In genomic region chr1:105641407-105641806, GRCh38 we compare ENCODE assay signal across 31 cellular contexts.
"Had no signal": no experiment of that assay in that cellular context is flagged by ENCODE, and none has a peak within 500 bp of the region (broad histone marks: within the 10 kb centered on the region; RNA-seq: fewer than 3 reads in every experiment).

No MANE protein-coding gene starts in this region.

- H3K9me3 Mint-ChIP-seq: activated CD4-positive, alpha-beta T cell treated with anti-CD3 and anti-CD28 coated beads, Interleukin-2, amount 10 ng/mL, durations not matched to agents 24 days and 14 days; nephron; stimulated activated memory B cell treated with anti-CD40 and anti-IgM and Interleukin-4, amounts not matched to agents 10 μg/mL and 1 μg/mL and 100 μg/mL, for 72 hours; type B pancreatic cell had no signal

- H3K27ac Mint-ChIP-seq: activated CD4-positive, alpha-beta memory T cell treated with anti-CD3 and anti-CD28 coated beads, Interleukin-2, amount 10 ng/mL, durations not matched to agents 7 days and 5 days; activated CD4-positive, alpha-beta T cell treated with anti-CD3 and anti-CD28 coated beads, Interleukin-2, amount 10 ng/mL, durations not matched to agents 24 days and 14 days; activated naive CD8-positive, alpha-beta T cell treated with anti-CD3 and anti-CD28 coated beads, Interleukin-2, amount 50 U/mL, for 24 hours; activated T-cell treated with anti-CD3 and anti-CD28 coated beads, Interleukin-2, amount 50 U/mL, for 24 hours; effector memory CD8-positive, alpha-beta T cell; nephron; stimulated activated memory B cell treated with anti-CD40 and anti-IgM and Interleukin-4, amounts not matched to agents 10 μg/mL and 1 μg/mL and 100 μg/mL, for 72 hours; stimulated activated naive CD8-positive, alpha-beta T cell treated with anti-CD3 and anti-CD28 coated beads, Interleukin-15, amount 100 ng/mL, for 72 hours; type B pancreatic cell had no signal

- ATAC-seq: activated naive CD8-positive, alpha-beta T cell treated with anti-CD3 and anti-CD28 coated beads, Interleukin-2, amount 50 U/mL, for 24 hours; effector memory CD8-positive, alpha-beta T cell; pancreas; stimulated activated memory B cell treated with anti-CD40 and anti-IgM and Interleukin-4, amounts not matched to agents 10 μg/mL and 1 μg/mL and 100 μg/mL, for 72 hours; stimulated activated naive CD8-positive, alpha-beta T cell treated with anti-CD3 and anti-CD28 coated beads, Interleukin-15, amount 100 ng/mL, for 72 hours had no signal

- DNase-seq: activated CD4-positive, alpha-beta memory T cell treated with anti-CD3 and anti-CD28 coated beads, Interleukin-2, amount 10 ng/mL, durations not matched to agents 7 days and 5 days; activated CD4-positive, alpha-beta T cell treated with anti-CD3 and anti-CD28 coated beads, Interleukin-2, amount 10 ng/mL, durations not matched to agents 24 days and 14 days; activated CD4-positive, CD25-positive, alpha-beta regulatory T cell treated with anti-CD3 and anti-CD28 coated beads, Interleukin-2, amount 50 U/mL, for 72 hours; activated CD8-positive, alpha-beta memory T cell treated with anti-CD3 and anti-CD28 coated beads, Interleukin-2, amount 50 U/mL, for 48 hours; activated gamma-delta T cell treated with Interleukin-2 at 50 U/mL for 16 hours; activated naive CD4-positive, alpha-beta T cell treated with anti-CD3 and anti-CD28 coated beads, Interleukin-2, amount 50 U/mL, for 16 hours; activated naive CD8-positive, alpha-beta T cell treated with anti-CD3 and anti-CD28 coated beads, Interleukin-2, amount 50 U/mL, for 24 hours; activated T-cell treated with anti-CD3 and anti-CD28 coated beads, Interleukin-2, amount 50 U/mL, for 24 hours; amygdala; caudate nucleus; cortex of kidney; effector memory CD8-positive, alpha-beta T cell; head of caudate nucleus; hippocampal formation; left ventricle myocardium inferior; pancreas; retina; sigmoid colon; small intestine; stimulated activated CD4-positive, alpha-beta T cell treated with anti-CD3 and anti-CD28 coated beads, Interleukin-1b, Interleukin-23, amount 100 ng/mL, for 48 hours; stimulated activated CD4-positive, alpha-beta T cell treated with anti-CD3 and anti-CD28 coated beads, Interleukin-4, amount 100 ng/mL, for 4 hours; stimulated activated CD8-positive, alpha-beta memory T cell treated with anti-CD3 and anti-CD28 coated beads, Interleukin-4, amount 100 ng/mL, for 48 hours; stimulated activated naive CD8-positive, alpha-beta T cell treated with anti-CD3 and anti-CD28 coated beads, Interleukin-15, amount 100 ng/mL, for 72 hours; substantia nigra; T-helper 9 cell; uterus; WERI-Rb-1 had no signal

- H3K27me3 Mint-ChIP-seq: activated CD4-positive, alpha-beta memory T cell treated with anti-CD3 and anti-CD28 coated beads, Interleukin-2, amount 10 ng/mL, durations not matched to agents 7 days and 5 days; activated CD4-positive, alpha-beta T cell treated with anti-CD3 and anti-CD28 coated beads, Interleukin-2, amount 10 ng/mL, durations not matched to agents 24 days and 14 days; activated naive CD8-positive, alpha-beta T cell treated with anti-CD3 and anti-CD28 coated beads, Interleukin-2, amount 50 U/mL, for 24 hours; activated T-cell treated with anti-CD3 and anti-CD28 coated beads, Interleukin-2, amount 50 U/mL, for 24 hours; effector memory CD8-positive, alpha-beta T cell; stimulated activated memory B cell treated with anti-CD40 and anti-IgM and Interleukin-4, amounts not matched to agents 10 μg/mL and 1 μg/mL and 100 μg/mL, for 72 hours; stimulated activated naive CD8-positive, alpha-beta T cell treated with anti-CD3 and anti-CD28 coated beads, Interleukin-15, amount 100 ng/mL, for 72 hours; type B pancreatic cell had no signal

- H3K4me1 ChIP-seq: left ventricle myocardium inferior, pancreas, prostate gland, sigmoid colon, uterus had no signal

- H3K27ac ChIP-seq: left ventricle myocardium inferior, pancreas, prostate gland, sigmoid colon, uterus, WERI-Rb-1 had no signal

- H3K36me3 Mint-ChIP-seq: stimulated activated memory B cell treated with anti-CD40 and anti-IgM and Interleukin-4, amounts not matched to agents 10 μg/mL and 1 μg/mL and 100 μg/mL, for 72 hours; type B pancreatic cell had no signal

- H3K9me3 ChIP-seq: pancreas, prostate gland, sigmoid colon, uterus had no signal

- H3K4me1 Mint-ChIP-seq: activated CD4-positive, alpha-beta memory T cell treated with anti-CD3 and anti-CD28 coated beads, Interleukin-2, amount 10 ng/mL, durations not matched to agents 7 days and 5 days; activated CD4-positive, alpha-beta T cell treated with anti-CD3 and anti-CD28 coated beads, Interleukin-2, amount 10 ng/mL, durations not matched to agents 24 days and 14 days; activated naive CD8-positive, alpha-beta T cell treated with anti-CD3 and anti-CD28 coated beads, Interleukin-2, amount 50 U/mL, for 24 hours; nephron; stimulated activated memory B cell treated with anti-CD40 and anti-IgM and Interleukin-4, amounts not matched to agents 10 μg/mL and 1 μg/mL and 100 μg/mL, for 72 hours; stimulated activated naive CD8-positive, alpha-beta T cell treated with anti-CD3 and anti-CD28 coated beads, Interleukin-15, amount 100 ng/mL, for 72 hours had no signal

- H3K36me3 ChIP-seq: left ventricle myocardium inferior, pancreas, prostate gland, sigmoid colon, uterus, WERI-Rb-1 had no signal

- H3K4me3 Mint-ChIP-seq: activated CD4-positive, alpha-beta memory T cell treated with anti-CD3 and anti-CD28 coated beads, Interleukin-2, amount 10 ng/mL, durations not matched to agents 7 days and 5 days; activated CD4-positive, alpha-beta T cell treated with anti-CD3 and anti-CD28 coated beads, Interleukin-2, amount 10 ng/mL, durations not matched to agents 24 days and 14 days; activated naive CD8-positive, alpha-beta T cell treated with anti-CD3 and anti-CD28 coated beads, Interleukin-2, amount 50 U/mL, for 24 hours; activated T-cell treated with anti-CD3 and anti-CD28 coated beads, Interleukin-2, amount 50 U/mL, for 24 hours; effector memory CD8-positive, alpha-beta T cell; nephron; stimulated activated memory B cell treated with anti-CD40 and anti-IgM and Interleukin-4, amounts not matched to agents 10 μg/mL and 1 μg/mL and 100 μg/mL, for 72 hours; stimulated activated naive CD8-positive, alpha-beta T cell treated with anti-CD3 and anti-CD28 coated beads, Interleukin-15, amount 100 ng/mL, for 72 hours; type B pancreatic cell had no signal

- H3K4me3 ChIP-seq: left ventricle myocardium inferior, pancreas, prostate gland, sigmoid colon, uterus had no signal

- H3K27me3 ChIP-seq: pancreas, sigmoid colon, uterus had no signal
